ENCODE assay signal across 1 cellular context in the genomic region with DNA sequence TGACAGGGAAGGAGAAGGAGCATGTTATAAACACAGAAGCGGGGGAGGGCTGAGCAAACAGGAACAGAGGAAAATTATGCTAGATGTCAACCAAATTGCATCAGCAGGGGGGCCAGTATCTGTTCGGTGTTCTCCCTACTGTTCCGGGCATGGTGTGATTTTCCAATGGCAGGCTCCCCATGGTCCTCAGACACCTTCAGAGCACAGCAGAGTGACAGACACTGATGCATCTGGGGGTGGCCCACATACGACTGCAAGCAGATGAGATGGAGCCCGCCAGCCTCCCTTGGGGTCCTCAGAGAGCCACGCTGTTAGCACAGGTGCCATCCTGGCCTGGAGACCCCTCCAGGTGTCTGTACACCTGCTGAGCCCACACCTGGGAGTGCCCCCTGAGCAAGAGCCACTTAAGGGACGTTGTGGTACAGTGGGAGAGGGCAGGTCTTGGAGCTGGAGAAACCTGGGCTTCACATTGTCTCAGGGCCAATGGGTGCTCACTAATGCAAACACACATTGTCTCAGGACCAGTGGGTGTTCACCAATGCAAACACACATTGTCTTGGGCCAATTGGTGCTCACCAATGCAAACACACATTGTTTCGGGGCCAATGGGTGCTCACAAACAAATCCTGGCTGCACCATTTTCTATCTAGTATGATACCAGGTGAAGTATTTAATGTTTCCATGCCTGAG.
A peak's percentile ranks its signal among the peaks of the same experiment; 100 is the strongest.
TF ChIP-seq lines count a peak whose summit lies in the region.

No MANE protein-coding gene starts in this region.

TF ChIP-seq in K562, 482 proteins besides CTCF, POLR2A, EP300 and RAD21 (continued from another document):
- no peak for TF ChIP-seq RB1 (IDR thresholded peaks at IDR 0.05; ENCODE audit: low read depth)
- no peak for TF ChIP-seq TFAM (CRISPR knock-in tag; conservative IDR thresholded peaks at IDR 0.05)
- TF ChIP-seq MTF1 (CRISPR knock-in tag; IDR thresholded peaks at IDR 0.05; ENCODE audit: borderline replicate concordance): no peak
- TF ChIP-seq RBFOX2 (IDR thresholded peaks at IDR 0.05; ENCODE audit: low read depth, low read length): peak; percentile 49
- no peak for TF ChIP-seq ZNF12 (CRISPR knock-in tag; IDR thresholded peaks at IDR 0.05)
- no peak for TF ChIP-seq CREM (IDR thresholded peaks at IDR 0.05; ENCODE audit: low read depth)
- TF ChIP-seq ZNF133 (CRISPR knock-in tag; IDR thresholded peaks at IDR 0.05): no peak
- TF ChIP-seq, protein P1, sequence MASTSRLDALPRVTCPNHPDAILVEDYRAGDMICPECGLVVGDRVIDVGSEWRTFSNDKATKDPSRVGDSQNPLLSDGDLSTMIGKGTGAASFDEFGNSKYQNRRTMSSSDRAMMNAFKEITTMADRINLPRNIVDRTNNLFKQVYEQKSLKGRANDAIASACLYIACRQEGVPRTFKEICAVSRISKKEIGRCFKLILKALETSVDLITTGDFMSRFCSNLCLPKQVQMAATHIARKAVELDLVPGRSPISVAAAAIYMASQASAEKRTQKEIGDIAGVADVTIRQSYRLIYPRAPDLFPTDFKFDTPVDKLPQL (IDR thresholded peaks at IDR 0.05; ENCODE audit: extremely low read depth, insufficient read length): no peak
- no peak for TF ChIP-seq SLC30A9 (CRISPR knock-in tag; IDR thresholded peaks at IDR 0.05)
- TF ChIP-seq ZNF717 (CRISPR knock-in tag; IDR thresholded peaks at IDR 0.05): no peak
- TF ChIP-seq, protein P2, sequence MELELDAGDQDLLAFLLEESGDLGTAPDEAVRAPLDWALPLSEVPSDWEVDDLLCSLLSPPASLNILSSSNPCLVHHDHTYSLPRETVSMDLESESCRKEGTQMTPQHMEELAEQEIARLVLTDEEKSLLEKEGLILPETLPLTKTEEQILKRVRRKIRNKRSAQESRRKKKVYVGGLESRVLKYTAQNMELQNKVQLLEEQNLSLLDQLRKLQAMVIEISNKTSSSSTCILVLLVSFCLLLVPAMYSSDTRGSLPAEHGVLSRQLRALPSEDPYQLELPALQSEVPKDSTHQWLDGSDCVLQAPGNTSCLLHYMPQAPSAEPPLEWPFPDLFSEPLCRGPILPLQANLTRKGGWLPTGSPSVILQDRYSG (tag; conservative IDR thresholded peaks at IDR 0.05; ENCODE audit: low read depth): no peak
- TF ChIP-seq ZFPM2 (CRISPR knock-in tag; IDR thresholded peaks at IDR 0.05): no peak
- TF ChIP-seq ILK (tag; IDR thresholded peaks at IDR 0.05; ENCODE audit: borderline replicate concordance, low read depth): no peak
- peak; percentile 64; the same call in 1 of the 2 replicates for TF ChIP-seq HDAC8 (tag; IDR thresholded peaks at IDR 0.05)
- TF ChIP-seq, protein P3, sequence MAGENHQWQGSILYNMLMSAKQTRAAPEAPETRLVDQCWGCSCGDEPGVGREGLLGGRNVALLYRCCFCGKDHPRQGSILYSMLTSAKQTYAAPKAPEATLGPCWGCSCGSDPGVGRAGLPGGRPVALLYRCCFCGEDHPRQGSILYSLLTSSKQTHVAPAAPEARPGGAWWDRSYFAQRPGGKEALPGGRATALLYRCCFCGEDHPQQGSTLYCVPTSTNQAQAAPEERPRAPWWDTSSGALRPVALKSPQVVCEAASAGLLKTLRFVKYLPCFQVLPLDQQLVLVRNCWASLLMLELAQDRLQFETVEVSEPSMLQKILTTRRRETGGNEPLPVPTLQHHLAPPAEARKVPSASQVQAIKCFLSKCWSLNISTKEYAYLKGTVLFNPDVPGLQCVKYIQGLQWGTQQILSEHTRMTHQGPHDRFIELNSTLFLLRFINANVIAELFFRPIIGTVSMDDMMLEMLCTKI (IDR thresholded peaks at IDR 0.05; ENCODE audit: partially characterized antibody): no peak
- no peak for TF ChIP-seq ZNF76 (CRISPR knock-in tag; IDR thresholded peaks at IDR 0.05; ENCODE audit: borderline replicate concordance)
- TF ChIP-seq MAZ (CRISPR knock-in tag; conservative IDR thresholded peaks at IDR 0.05 in 1 of 2, IDR thresholded peaks at IDR 0.05 in 1 of 2): peak in 1 of 2 experiments; percentile 20; a peak in 1 of 4 replicates
- no peak for TF ChIP-seq NFIX (CRISPR knock-in tag; IDR thresholded peaks at IDR 0.05; ENCODE audit: low read depth)
- no peak for TF ChIP-seq ZC3H11A (IDR thresholded peaks at IDR 0.05; ENCODE audit: low read depth, low read length)
- TF ChIP-seq IRF2 (CRISPR knock-in tag; IDR thresholded peaks at IDR 0.05): no peak
- TF ChIP-seq HDAC1 (IDR thresholded peaks at IDR 0.05): no peak
- TF ChIP-seq FOXK1 (CRISPR knock-in tag; IDR thresholded peaks at IDR 0.05; ENCODE audit: borderline replicate concordance): no peak
- TF ChIP-seq, protein P4, sequence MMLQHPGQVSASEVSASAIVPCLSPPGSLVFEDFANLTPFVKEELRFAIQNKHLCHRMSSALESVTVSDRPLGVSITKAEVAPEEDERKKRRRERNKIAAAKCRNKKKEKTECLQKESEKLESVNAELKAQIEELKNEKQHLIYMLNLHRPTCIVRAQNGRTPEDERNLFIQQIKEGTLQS (IDR thresholded peaks at IDR 0.05): peak; percentile 78
- TF ChIP-seq, protein P4 (CRISPR knock-in tag; conservative IDR thresholded peaks at IDR 0.05): no peak
- no peak for TF ChIP-seq CBX2 (IDR thresholded peaks at IDR 0.05; ENCODE audit: insufficient read depth, low read length, poor library complexity, severe bottlenecking)
- TF ChIP-seq, protein P5, sequence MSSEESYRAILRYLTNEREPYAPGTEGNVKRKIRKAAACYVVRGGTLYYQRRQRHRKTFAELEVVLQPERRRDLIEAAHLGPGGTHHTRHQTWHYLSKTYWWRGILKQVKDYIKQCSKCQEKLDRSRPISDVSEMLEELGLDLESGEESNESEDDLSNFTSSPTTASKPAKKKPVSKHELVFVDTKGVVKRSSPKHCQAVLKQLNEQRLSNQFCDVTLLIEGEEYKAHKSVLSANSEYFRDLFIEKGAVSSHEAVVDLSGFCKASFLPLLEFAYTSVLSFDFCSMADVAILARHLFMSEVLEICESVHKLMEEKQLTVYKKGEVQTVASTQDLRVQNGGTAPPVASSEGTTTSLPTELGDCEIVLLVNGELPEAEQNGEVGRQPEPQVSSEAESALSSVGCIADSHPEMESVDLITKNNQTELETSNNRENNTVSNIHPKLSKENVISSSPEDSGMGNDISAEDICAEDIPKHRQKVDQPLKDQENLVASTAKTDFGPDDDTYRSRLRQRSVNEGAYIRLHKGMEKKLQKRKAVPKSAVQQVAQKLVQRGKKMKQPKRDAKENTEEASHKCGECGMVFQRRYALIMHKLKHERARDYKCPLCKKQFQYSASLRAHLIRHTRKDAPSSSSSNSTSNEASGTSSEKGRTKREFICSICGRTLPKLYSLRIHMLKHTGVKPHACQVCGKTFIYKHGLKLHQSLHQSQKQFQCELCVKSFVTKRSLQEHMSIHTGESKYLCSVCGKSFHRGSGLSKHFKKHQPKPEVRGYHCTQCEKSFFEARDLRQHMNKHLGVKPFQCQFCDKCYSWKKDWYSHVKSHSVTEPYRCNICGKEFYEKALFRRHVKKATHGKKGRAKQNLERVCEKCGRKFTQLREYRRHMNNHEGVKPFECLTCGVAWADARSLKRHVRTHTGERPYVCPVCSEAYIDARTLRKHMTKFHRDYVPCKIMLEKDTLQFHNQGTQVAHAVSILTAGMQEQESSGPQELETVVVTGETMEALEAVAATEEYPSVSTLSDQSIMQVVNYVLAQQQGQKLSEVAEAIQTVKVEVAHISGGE (CRISPR knock-in tag; IDR thresholded peaks at IDR 0.05): no peak
- TF ChIP-seq ZNF274 (IDR thresholded peaks at IDR 0.05; ENCODE audit: borderline replicate concordance, low read depth, low read length): no peak
- no peak for TF ChIP-seq SIX5 (IDR thresholded peaks at IDR 0.05; ENCODE audit: borderline replicate concordance in 1 of 2, insufficient read depth in 1 of 2, low read depth in 1 of 2, low read length in 2 of 2)
- TF ChIP-seq ELF2 (CRISPR knock-in tag; IDR thresholded peaks at IDR 0.05): no peak
- no peak for TF ChIP-seq LARP7 (IDR thresholded peaks at IDR 0.05)
- TF ChIP-seq, protein P6, sequence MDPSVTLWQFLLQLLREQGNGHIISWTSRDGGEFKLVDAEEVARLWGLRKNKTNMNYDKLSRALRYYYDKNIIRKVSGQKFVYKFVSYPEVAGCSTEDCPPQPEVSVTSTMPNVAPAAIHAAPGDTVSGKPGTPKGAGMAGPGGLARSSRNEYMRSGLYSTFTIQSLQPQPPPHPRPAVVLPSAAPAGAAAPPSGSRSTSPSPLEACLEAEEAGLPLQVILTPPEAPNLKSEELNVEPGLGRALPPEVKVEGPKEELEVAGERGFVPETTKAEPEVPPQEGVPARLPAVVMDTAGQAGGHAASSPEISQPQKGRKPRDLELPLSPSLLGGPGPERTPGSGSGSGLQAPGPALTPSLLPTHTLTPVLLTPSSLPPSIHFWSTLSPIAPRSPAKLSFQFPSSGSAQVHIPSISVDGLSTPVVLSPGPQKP (CRISPR knock-in tag; IDR thresholded peaks at IDR 0.05): no peak
- no peak for TF ChIP-seq ZNF324 (CRISPR knock-in tag; IDR thresholded peaks at IDR 0.05)
- TF ChIP-seq, protein P7, sequence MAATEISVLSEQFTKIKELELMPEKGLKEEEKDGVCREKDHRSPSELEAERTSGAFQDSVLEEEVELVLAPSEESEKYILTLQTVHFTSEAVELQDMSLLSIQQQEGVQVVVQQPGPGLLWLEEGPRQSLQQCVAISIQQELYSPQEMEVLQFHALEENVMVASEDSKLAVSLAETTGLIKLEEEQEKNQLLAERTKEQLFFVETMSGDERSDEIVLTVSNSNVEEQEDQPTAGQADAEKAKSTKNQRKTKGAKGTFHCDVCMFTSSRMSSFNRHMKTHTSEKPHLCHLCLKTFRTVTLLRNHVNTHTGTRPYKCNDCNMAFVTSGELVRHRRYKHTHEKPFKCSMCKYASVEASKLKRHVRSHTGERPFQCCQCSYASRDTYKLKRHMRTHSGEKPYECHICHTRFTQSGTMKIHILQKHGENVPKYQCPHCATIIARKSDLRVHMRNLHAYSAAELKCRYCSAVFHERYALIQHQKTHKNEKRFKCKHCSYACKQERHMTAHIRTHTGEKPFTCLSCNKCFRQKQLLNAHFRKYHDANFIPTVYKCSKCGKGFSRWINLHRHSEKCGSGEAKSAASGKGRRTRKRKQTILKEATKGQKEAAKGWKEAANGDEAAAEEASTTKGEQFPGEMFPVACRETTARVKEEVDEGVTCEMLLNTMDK (IDR thresholded peaks at IDR 0.05; ENCODE audit: borderline replicate concordance, insufficient read depth, low read depth, low read length, poor library complexity, severe bottlenecking): no peak
- peak; percentile 85; the same call in 1 of the 2 replicates for TF ChIP-seq ZNF589 (CRISPR knock-in tag; IDR thresholded peaks at IDR 0.05; ENCODE audit: low read depth)
- TF ChIP-seq, protein P8, sequence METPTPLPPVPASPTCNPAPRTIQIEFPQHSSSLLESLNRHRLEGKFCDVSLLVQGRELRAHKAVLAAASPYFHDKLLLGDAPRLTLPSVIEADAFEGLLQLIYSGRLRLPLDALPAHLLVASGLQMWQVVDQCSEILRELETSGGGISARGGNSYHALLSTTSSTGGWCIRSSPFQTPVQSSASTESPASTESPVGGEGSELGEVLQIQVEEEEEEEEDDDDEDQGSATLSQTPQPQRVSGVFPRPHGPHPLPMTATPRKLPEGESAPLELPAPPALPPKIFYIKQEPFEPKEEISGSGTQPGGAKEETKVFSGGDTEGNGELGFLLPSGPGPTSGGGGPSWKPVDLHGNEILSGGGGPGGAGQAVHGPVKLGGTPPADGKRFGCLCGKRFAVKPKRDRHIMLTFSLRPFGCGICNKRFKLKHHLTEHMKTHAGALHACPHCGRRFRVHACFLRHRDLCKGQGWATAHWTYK (CRISPR knock-in tag; IDR thresholded peaks at IDR 0.05): 0 out of 2 replicates have a peak, but pooled peaks have one; percentile 39
- no peak for TF ChIP-seq ETS2 (tag; IDR thresholded peaks at IDR 0.05; ENCODE audit: borderline replicate concordance, poor library complexity, severe bottlenecking)
- TF ChIP-seq MCM7 (IDR thresholded peaks at IDR 0.05): no peak
- no peak for TF ChIP-seq MTA3 (IDR thresholded peaks at IDR 0.05; ENCODE audit: borderline replicate concordance)
- no peak for TF ChIP-seq ZNF23 (CRISPR knock-in tag; IDR thresholded peaks at IDR 0.05)
